ENCODE assay signal across 26 cellular contexts in the genomic region with DNA sequence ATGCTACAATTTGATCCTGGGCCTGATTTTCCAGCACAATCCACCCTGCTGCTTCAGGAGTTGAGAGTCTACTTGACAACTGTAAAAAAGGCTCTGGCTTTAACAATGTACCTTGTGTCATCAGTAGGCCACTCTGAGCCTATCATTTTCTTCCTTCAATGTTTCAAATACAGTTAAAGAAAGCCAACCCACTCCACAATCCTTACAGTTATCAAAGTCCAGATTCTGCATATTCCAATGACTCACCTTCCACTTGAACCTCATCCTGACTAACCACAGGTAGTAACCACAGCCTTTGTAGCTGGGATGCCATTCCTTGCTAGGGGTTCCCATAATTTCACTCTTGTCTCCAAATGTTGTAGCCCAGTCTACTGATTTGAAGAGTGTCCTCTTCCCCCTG. TPM values are rescaled to one million over a fixed set of nuclear protein-coding genes. Genes with fewer than 3 reads are reported as not detected.
A peak's percentile ranks its signal among the peaks of the same experiment; 100 is the strongest.
DNase-seq lines count a peak whose midpoint lies in the region; ATAC-seq and TF ChIP-seq lines count a peak whose summit lies in the region.
"Had no signal": no experiment of that assay in that cellular context is flagged by ENCODE, and none has a peak within 500 bp of the region (broad histone marks: within the 10 kb centered on the region; RNA-seq: fewer than 3 reads in every experiment).

No MANE protein-coding gene starts in this region.

- no peak overlapping the region for H2AFZ ChIP-seq in mammary epithelial cell (ENCODE audit: low read depth, low read length)

- intact Hi-C loops in mammary epithelial cell (cut with micrococcal nuclease): no loop called here
- intact Hi-C loops in breast epithelium (cut with DNase I; ENCODE audit: low total_unique reads): no loop called here
- intact Hi-C loops in dorsolateral prefrontal cortex (cut with DNase I): no loop called here
- intact Hi-C loops in lower lobe of right lung (cut with DNase I): no loop called here

- CTCF ChIA-PET in mammary epithelial cell (lab: Charles Lee; ENCODE audit: low non-redundant PET): no interaction called here

- no peak overlapping the region for H3K27ac ChIP-seq in mammary epithelial cell (ENCODE audit: insufficient read depth, low read depth, low read length)
- no peak overlapping the region for H3K27ac ChIP-seq in breast epithelium
- H3K27ac ChIP-seq in dorsolateral prefrontal cortex: peak overlapping the region in 31 of 59 donors; percentile 15 to 84 (median 59)
- H3K27ac ChIP-seq in lower lobe of right lung: no peak overlapping the region
- H3K27ac ChIP-seq: C4-2B, KMS-11 had no signal

- DNase-seq in mammary epithelial cell (peak; percentile 78), breast epithelium (ENCODE audit: low spot score in 2 of 2) (no peak), dorsolateral prefrontal cortex (no peak), lower lobe of right lung (no peak), GM19240 (ENCODE audit: insufficient read length, low spot score) (no peak), HuH-7 (ENCODE audit: low spot score) (no peak)
- DNase-seq: Calu3; CD8-positive, alpha-beta memory T cell; DMS153; EL; GF-D8; IMR-90; NCI-H1105; NCI-H2029 treated with DMSO at 0.1 percent for 48 hours; NCI-H446; NCI-H526; OCI-M1; Right ventricle myocardium superior had no signal

- H3K9me3 ChIP-seq in mammary epithelial cell (replicated peaks; ENCODE audit: insufficient read depth, low read length): no peaks in the 10 kb centered on the region
- H3K9me3 ChIP-seq in breast epithelium: peaks cover 0 to 4% of the 10 kb centered on the region in 2 donors
- H3K9me3 ChIP-seq in lower lobe of right lung: peaks cover 8% of the 10 kb centered on the region

- H3K79me2 ChIP-seq in mammary epithelial cell (ENCODE audit: insufficient read depth, low read length): no peaks in the 10 kb centered on the region

- H3K4me1 ChIP-seq in mammary epithelial cell (ENCODE audit: insufficient read depth, low read length) (no peaks in the 10 kb centered on the region), breast epithelium (no peaks in the 10 kb centered on the region), lower lobe of right lung (no peaks in the 10 kb centered on the region)
- H3K4me1 ChIP-seq: HAP-1 had no signal

- no peaks in the 10 kb centered on the region for H3K27me3 ChIP-seq in mammary epithelial cell (ENCODE audit: insufficient read depth, low read length)
- H3K27me3 ChIP-seq in breast epithelium: no peaks in the 10 kb centered on the region
- H3K27me3 ChIP-seq in dorsolateral prefrontal cortex: peaks cover 0 to 3% (median 0%) of the 10 kb centered on the region in 45 donors
- no peaks in the 10 kb centered on the region for H3K27me3 ChIP-seq in lower lobe of right lung (ENCODE audit: low read depth)

- H3K36me3 ChIP-seq in mammary epithelial cell (ENCODE audit: insufficient read depth, low read length) (no peaks in the 10 kb centered on the region), breast epithelium (no peaks in the 10 kb centered on the region), lower lobe of right lung (no peaks in the 10 kb centered on the region)
- H3K36me3 ChIP-seq: HAP-1 had no signal

- no TSS peak for BruUV-seq in mammary epithelial cell (replicated peaks; lab: Mats Ljungman, UMichigan)

- no peak for TF ChIP-seq POLR2A in breast epithelium (IDR thresholded peaks at IDR 0.05)

- ATAC-seq in lower lobe of right lung: peak; percentile 78
- ATAC-seq in HG02610 (IDR thresholded peaks at IDR 0.05; ENCODE audit: unreplicated experiment): no peak
- ATAC-seq in HG02970 (IDR thresholded peaks at IDR 0.05; ENCODE audit: low FRiP score, unreplicated experiment): no peak

- TF ChIP-seq CTCF in mammary epithelial cell (conservative IDR thresholded peaks at IDR 0.05 in 1 of 2, IDR thresholded peaks at IDR 0.05 in 1 of 2; ENCODE audit: extremely low read depth in 1 of 2, insufficient read depth in 1 of 2, low read depth in 1 of 2, low read length in 2 of 2): no peak
- TF ChIP-seq CTCF in breast epithelium (IDR thresholded peaks at IDR 0.05): no peak
- TF ChIP-seq CTCF in dorsolateral prefrontal cortex (IDR thresholded peaks at IDR 0.05 in 54 of 56, conservative IDR thresholded peaks at IDR 0.05 in 2 of 56; ENCODE audit: low read depth in 1 of 56, partially characterized antibody in 56 of 56): no peak
- no peak for TF ChIP-seq CTCF in lower lobe of right lung (IDR thresholded peaks at IDR 0.05)

- H3K9ac ChIP-seq in mammary epithelial cell (ENCODE audit: insufficient read depth, low read length): no peak overlapping the region
- H3K9ac ChIP-seq: KMS-11 had no signal

- dilution Hi-C loops in mammary epithelial cell (cut with HindIII; ENCODE audit: low sequenced_read_pairs): no loop called here

- no peak overlapping the region for H3K4me3 ChIP-seq in mammary epithelial cell (replicated peaks in 1 of 3; ENCODE audit: insufficient read depth in 1 of 3, low read depth in 2 of 3, low read length in 3 of 3)
- no peak overlapping the region for H3K4me3 ChIP-seq in breast epithelium
- no peak overlapping the region for H3K4me3 ChIP-seq in dorsolateral prefrontal cortex
- H3K4me3 ChIP-seq in lower lobe of right lung: no peak overlapping the region
- H3K4me3 ChIP-seq: HAP-1 had no signal

- in situ Hi-C loops in mammary epithelial cell (cut with MboI; ENCODE audit: low sequenced_read_pairs in 2 of 2): no loop called here

- H4K20me1 ChIP-seq in mammary epithelial cell (ENCODE audit: insufficient read depth, low read length): no peaks in the 10 kb centered on the region

- no peak overlapping the region for H3K4me2 ChIP-seq in mammary epithelial cell (ENCODE audit: insufficient read depth, low read depth, low read length)
- H3K4me2 ChIP-seq: KMS-11 had no signal

RNA-seq across cellular contexts. Expression of a gene that starts 35.5 kb away (rescaled TPM):
- total RNA-seq in mammary epithelial cell (not detected), breast epithelium (1 to 10 TPM in 1 of 3 donors, under 1 TPM in 2; 0.32 to 1.5 (median 0.33) TPM), dorsolateral prefrontal cortex (1,000 to 10,000 TPM in 10 of 120 experiments, 100 to 1,000 TPM in 110; 261 to 1,277 (median 616) TPM), lower lobe of right lung (301 TPM)
- polyA plus RNA-seq in mammary epithelial cell: not detected
- polyA minus RNA-seq in mammary epithelial cell: not detected
- total RNA-seq: A172; CD8-positive, alpha-beta memory T cell; IMR-90; RPMI7951; SK-MEL-5 had no signal
- polyA plus RNA-seq: CD8-positive, alpha-beta memory T cell; IMR-90 had no signal

Comparison
In these comparisons a context has a peak if more than half of its experiments do, and no peak if none do; other contexts are left out.
1. H3K27ac ChIP-seq: peak in dorsolateral prefrontal cortex (31 of 59); none in mammary epithelial cell (single experiment), breast epithelium (0 of 2) and lower lobe of right lung (single experiment).
2. ATAC-seq: peak in lower lobe of right lung (2 of 2); none in HG02610 (single experiment) and HG02970 (single experiment).
3. RNA of a gene that starts 35.5 kb away (total RNA-seq): 261 to 1,277 TPM in dorsolateral prefrontal cortex and 301 TPM in lower lobe of right lung (single experiment); 0.32 to 1.5 TPM in breast epithelium and not detected in mammary epithelial cell; every median in the first group is over 100 times any median in the second.